11 cellular contexts compared by ENCODE assay signal in the genomic region with DNA sequence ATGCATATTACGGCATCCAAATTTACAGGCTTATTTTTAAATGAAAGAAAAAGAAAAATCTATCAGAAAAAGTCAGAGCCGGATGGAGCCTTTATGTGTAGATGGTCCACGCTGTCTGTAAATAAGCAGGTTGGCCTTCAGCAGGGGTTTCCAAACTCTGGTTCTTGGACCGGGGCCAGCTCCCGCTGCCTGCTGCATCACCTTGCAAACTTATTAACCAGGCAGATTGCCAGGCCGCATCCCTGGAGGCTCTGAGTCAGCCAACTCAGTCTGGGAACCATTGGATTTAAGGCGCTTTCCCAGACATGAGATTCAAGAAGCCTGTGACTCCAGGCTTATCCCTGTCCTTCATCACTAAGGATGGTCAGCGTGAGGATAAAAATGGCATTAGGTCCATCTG.
DNase-seq lines count a peak whose midpoint lies in the region; ATAC-seq, FAIRE-seq and TF ChIP-seq lines count a peak whose summit lies in the region.
"Had no signal": no experiment of that assay in that cellular context is flagged by ENCODE, and none has a peak within 500 bp of the region (broad histone marks: within the 10 kb centered on the region; RNA-seq: fewer than 3 reads in every experiment).

No MANE protein-coding gene starts in this region.

- TF ChIP-seq POLR2A in H54 (IDR thresholded peaks at IDR 0.05; ENCODE audit: low read depth, low read length) (no peak), prostate gland (IDR thresholded peaks at IDR 0.05) (no peak)

- POLR2A ChIA-PET in T-cell (lab: Charles Lee): no interaction called here

- H3K27ac ChIP-seq in colonic mucosa (no peak overlapping the region), prostate gland (no peak overlapping the region)

- H3K4me3 Mint-ChIP-seq in glutamatergic neuron (ENCODE audit: unreplicated experiment) (no peak overlapping the region), T-cell (no peak overlapping the region)
- H3K4me3 Mint-ChIP-seq in T-helper 2 cell treated with Interferon-gamma antibody and Interleukin-4, amounts not matched to agents 5 μg/mL and 100 μg/mL, for 36 hours: no peak overlapping the region
- H3K4me3 Mint-ChIP-seq: IgD-negative memory B cell, memory B cell had no signal

- intact Hi-C loops in colonic mucosa (cut with DNase I): loop anchor here (10.0 kb wide), 1 partner anchor 69 kb away; no protein-coding TSS in a partner anchor
- intact Hi-C loops in prostate gland (cut with DNase I): no loop called here

- DNase-seq in H54 (ENCODE audit: insufficient read length, low spot score) (peak; percentile 77), NCI-H446 (lab: John Stamatoyannopoulos, UW) (peak; percentile 82 to 91), colonic mucosa (peak; percentile 54), prostate gland (ENCODE audit: low spot score) (peak; percentile 70), glutamatergic neuron (no peak), mesenteric fat pad (ENCODE audit: low spot score) (no peak), T-cell (no peak)
- DNase-seq in T-helper 2 cell treated with Interferon-gamma antibody and Interleukin-4, amounts not matched to agents 5 μg/mL and 100 μg/mL, for 36 hours (ENCODE audit: low spot score): no peak
- DNase-seq: activated effector memory CD4-positive, alpha-beta T cell treated with Interleukin-2 at 50 U/mL for 16 hours had no signal

- H3K4me1 Mint-ChIP-seq in glutamatergic neuron (ENCODE audit: low read depth, unreplicated experiment): no peaks in the 10 kb centered on the region
- H3K4me1 Mint-ChIP-seq in T-cell: no peaks in the 10 kb centered on the region
- H3K4me1 Mint-ChIP-seq in T-helper 2 cell treated with Interferon-gamma antibody and Interleukin-4, amounts not matched to agents 5 μg/mL and 100 μg/mL, for 36 hours (ENCODE audit: low read depth): no peaks in the 10 kb centered on the region
- H3K4me1 Mint-ChIP-seq: memory B cell had no signal

- H3K36me3 ChIP-seq in colonic mucosa (no peaks in the 10 kb centered on the region), prostate gland (no peaks in the 10 kb centered on the region)

- CTCF ChIA-PET in T-cell (lab: Charles Lee): no interaction called here

- H3K27ac Mint-ChIP-seq in glutamatergic neuron (ENCODE audit: unreplicated experiment) (no peak overlapping the region), T-cell (no peak overlapping the region)
- H3K27ac Mint-ChIP-seq in T-helper 2 cell treated with Interferon-gamma antibody and Interleukin-4, amounts not matched to agents 5 μg/mL and 100 μg/mL, for 36 hours: no peak overlapping the region
- H3K27ac Mint-ChIP-seq: IgD-negative memory B cell, memory B cell had no signal

- no peak for ATAC-seq in T-cell (replicated peaks in 1 of 4)

- no peak overlapping the region for H3K9ac ChIP-seq in colonic mucosa (ENCODE audit: low read depth in 2 of 2, low read length in 2 of 2)

- TF ChIP-seq CTCF in colonic mucosa (IDR thresholded peaks at IDR 0.05): no peak
- TF ChIP-seq CTCF in prostate gland (IDR thresholded peaks at IDR 0.05): no peak
- no peak for TF ChIP-seq CTCF in glutamatergic neuron (IDR thresholded peaks at IDR 0.05; ENCODE audit: partially characterized antibody, unreplicated experiment)

- peak; percentile 92 for FAIRE-seq in H54 (lab: Jason Lieb, UNC)

- H3K4me3 ChIP-seq in colonic mucosa (no peak overlapping the region), prostate gland (no peak overlapping the region)

- H3K9me3 ChIP-seq in colonic mucosa: no peaks in the 10 kb centered on the region
- no peaks in the 10 kb centered on the region for H3K9me3 ChIP-seq in prostate gland

- H3K36me3 Mint-ChIP-seq in glutamatergic neuron (ENCODE audit: unreplicated experiment) (no peaks in the 10 kb centered on the region), T-cell (no peaks in the 10 kb centered on the region)
- no peaks in the 10 kb centered on the region for H3K36me3 Mint-ChIP-seq in T-helper 2 cell treated with Interferon-gamma antibody and Interleukin-4, amounts not matched to agents 5 μg/mL and 100 μg/mL, for 36 hours (ENCODE audit: low read depth)
- H3K36me3 Mint-ChIP-seq: memory B cell had no signal

- 49% methylated on average over 8 of the region's 8 CpGs for WGBS in prostate gland

- H3K4me1 ChIP-seq in colonic mucosa: no peaks in the 10 kb centered on the region
- H3K4me1 ChIP-seq in prostate gland (replicated peaks): no peaks in the 10 kb centered on the region

- H3K27me3 Mint-ChIP-seq in glutamatergic neuron (ENCODE audit: unreplicated experiment): peaks cover 2% of the 10 kb centered on the region
- peaks cover 3 to 4% of the 10 kb centered on the region in 2 donors for H3K27me3 Mint-ChIP-seq in T-cell
- H3K27me3 Mint-ChIP-seq in T-helper 2 cell treated with Interferon-gamma antibody and Interleukin-4, amounts not matched to agents 5 μg/mL and 100 μg/mL, for 36 hours (ENCODE audit: low read depth): peaks cover 21% of the 10 kb centered on the region

- no peaks in the 10 kb centered on the region for H3K27me3 ChIP-seq in colonic mucosa
- no peaks in the 10 kb centered on the region for H3K27me3 ChIP-seq in prostate gland (replicated peaks; ENCODE audit: insufficient read depth)

- H3K9me3 Mint-ChIP-seq in glutamatergic neuron (ENCODE audit: unreplicated experiment): no peaks in the 10 kb centered on the region
- no peaks in the 10 kb centered on the region for H3K9me3 Mint-ChIP-seq in T-cell
- no peaks in the 10 kb centered on the region for H3K9me3 Mint-ChIP-seq in T-helper 2 cell treated with Interferon-gamma antibody and Interleukin-4, amounts not matched to agents 5 μg/mL and 100 μg/mL, for 36 hours
- H3K9me3 Mint-ChIP-seq: IgD-negative memory B cell, memory B cell had no signal

Comparison
In these comparisons a context has a peak if more than half of its experiments do, and no peak if none do; other contexts are left out.
1. DNase-seq: peak in H54 (single experiment), NCI-H446 (2 of 2), colonic mucosa (single experiment) and prostate gland (single experiment); none in glutamatergic neuron (single experiment), mesenteric fat pad (single experiment), T-cell (0 of 34) and T-helper 2 cell treated with Interferon-gamma antibody and Interleukin-4, amounts not matched to agents 5 μg/mL and 100 μg/mL, for 36 hours (single experiment).